1 cellular context compared by ENCODE assay signal in genomic region chr1:222547260-222547614, GRCh38.
TF ChIP-seq lines count a peak whose summit lies in the region.

No MANE protein-coding gene starts in this region.

TF ChIP-seq in IMR-90, 13 proteins besides CTCF, POLR2A, EP300 and RAD21:
- no peak for TF ChIP-seq MAFK (IDR thresholded peaks at IDR 0.05; ENCODE audit: low read depth, low read length)
- no peak for TF ChIP-seq FOS (IDR thresholded peaks at IDR 0.05; ENCODE audit: low read depth, low read length)
- TF ChIP-seq MAZ (IDR thresholded peaks at IDR 0.05; ENCODE audit: borderline replicate concordance, low read depth, low read length), result no peak
- no peak for TF ChIP-seq MXI1 (IDR thresholded peaks at IDR 0.05; ENCODE audit: borderline replicate concordance, low read depth, low read length)
- no peak for TF ChIP-seq RFX5 (IDR thresholded peaks at IDR 0.05; ENCODE audit: low read depth, low read length)
- TF ChIP-seq CEBPB (IDR thresholded peaks at IDR 0.05; ENCODE audit: low read depth, low read length), result no peak
- TF ChIP-seq SMC3 (IDR thresholded peaks at IDR 0.05; ENCODE audit: low read depth, low read length), result no peak
- TF ChIP-seq, protein P1, sequence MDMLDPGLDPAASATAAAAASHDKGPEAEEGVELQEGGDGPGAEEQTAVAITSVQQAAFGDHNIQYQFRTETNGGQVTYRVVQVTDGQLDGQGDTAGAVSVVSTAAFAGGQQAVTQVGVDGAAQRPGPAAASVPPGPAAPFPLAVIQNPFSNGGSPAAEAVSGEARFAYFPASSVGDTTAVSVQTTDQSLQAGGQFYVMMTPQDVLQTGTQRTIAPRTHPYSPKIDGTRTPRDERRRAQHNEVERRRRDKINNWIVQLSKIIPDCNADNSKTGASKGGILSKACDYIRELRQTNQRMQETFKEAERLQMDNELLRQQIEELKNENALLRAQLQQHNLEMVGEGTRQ (IDR thresholded peaks at IDR 0.05; ENCODE audit: low read depth, low read length), result no peak
- TF ChIP-seq NFE2L2 (IDR thresholded peaks at IDR 0.05; ENCODE audit: low read depth, low read length), result no peak
- TF ChIP-seq BHLHE40 (IDR thresholded peaks at IDR 0.05; ENCODE audit: low read depth, low read length), result no peak
- TF ChIP-seq RCOR1 (IDR thresholded peaks at IDR 0.05; ENCODE audit: insufficient replicate concordance, low read length), result no peak
- TF ChIP-seq, protein P2, sequence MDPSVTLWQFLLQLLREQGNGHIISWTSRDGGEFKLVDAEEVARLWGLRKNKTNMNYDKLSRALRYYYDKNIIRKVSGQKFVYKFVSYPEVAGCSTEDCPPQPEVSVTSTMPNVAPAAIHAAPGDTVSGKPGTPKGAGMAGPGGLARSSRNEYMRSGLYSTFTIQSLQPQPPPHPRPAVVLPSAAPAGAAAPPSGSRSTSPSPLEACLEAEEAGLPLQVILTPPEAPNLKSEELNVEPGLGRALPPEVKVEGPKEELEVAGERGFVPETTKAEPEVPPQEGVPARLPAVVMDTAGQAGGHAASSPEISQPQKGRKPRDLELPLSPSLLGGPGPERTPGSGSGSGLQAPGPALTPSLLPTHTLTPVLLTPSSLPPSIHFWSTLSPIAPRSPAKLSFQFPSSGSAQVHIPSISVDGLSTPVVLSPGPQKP (IDR thresholded peaks at IDR 0.05; ENCODE audit: borderline replicate concordance, low read depth, low read length), result no peak
- no peak for TF ChIP-seq CHD1 (IDR thresholded peaks at IDR 0.05; ENCODE audit: low read depth, low read length)
